ENCODE assay signal across 1 cellular context in the genomic region with DNA sequence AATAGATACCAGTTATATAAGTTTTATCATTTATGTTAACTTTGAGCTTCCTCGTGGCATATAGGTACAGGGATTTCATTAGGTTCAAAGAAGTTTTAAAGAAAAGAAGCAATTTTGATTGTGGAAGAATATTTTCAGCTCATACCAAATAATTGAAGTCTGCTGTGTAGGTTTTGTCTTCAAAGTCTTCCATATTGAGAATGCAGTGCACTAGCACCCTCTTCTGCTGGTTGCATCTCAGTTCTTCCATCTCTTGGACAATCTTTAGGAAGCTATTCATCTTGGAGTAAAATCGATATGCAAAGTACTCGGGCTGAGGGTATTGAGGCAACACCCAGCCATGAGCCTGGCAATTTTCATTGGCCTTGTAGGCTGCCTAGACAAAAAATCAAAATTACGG.
TF ChIP-seq lines count a peak whose summit lies in the region.

No MANE protein-coding gene starts in this region.

TF ChIP-seq in HepG2, 621 proteins besides CTCF, POLR2A, EP300 and RAD21:
- peak; percentile 33 for TF ChIP-seq STAG1 (CRISPR knock-in tag; IDR thresholded peaks at IDR 0.05)
